25 cellular contexts compared by ENCODE assay signal in genomic region chr3:52112056-52112455, GRCh38. TPM values are rescaled to one million over a fixed set of nuclear protein-coding genes. Genes with fewer than 3 reads are reported as not detected.
DNase-seq lines count a peak whose midpoint lies in the region; ATAC-seq, FAIRE-seq and TF ChIP-seq lines count a peak whose summit lies in the region.
"Had no signal": no experiment of that assay in that cellular context is flagged by ENCODE, and none has a peak within 500 bp of the region (broad histone marks: within the 10 kb centered on the region; RNA-seq: fewer than 3 reads in every experiment).

No MANE protein-coding gene starts in this region.

- no peak for ATAC-seq in Right ventricle myocardium superior (ENCODE audit: poor library complexity)
- ATAC-seq in Right ventricle myocardium inferior: no peak
- ATAC-seq: GM23338, HCT116 had no signal

- H3K27ac ChIP-seq in kidney (ENCODE audit: low read depth in 2 of 2, low read length in 2 of 2): no peak overlapping the region
- H3K27ac ChIP-seq: 22Rv1, BLaER1 had no signal

- no peak for TF ChIP-seq CTCF in kidney (IDR thresholded peaks at IDR 0.05; ENCODE audit: borderline replicate concordance, extremely low read depth, insufficient read depth)
- no peak for TF ChIP-seq CTCF in endothelial cell (IDR thresholded peaks at IDR 0.05; ENCODE audit: unreplicated experiment)

- no peaks in the 10 kb centered on the region for H3K9me3 Mint-ChIP-seq in endothelial cell (ENCODE audit: unreplicated experiment)
- H3K9me3 Mint-ChIP-seq: CD14-positive monocyte; CD4-positive, alpha-beta T cell; CD8-positive, alpha-beta memory T cell; GM23338; H9 had no signal

- H3K36me3 ChIP-seq in kidney (ENCODE audit: control insufficient read depth in 1 of 2, insufficient read depth in 2 of 2, low read length in 2 of 2): no peaks in the 10 kb centered on the region

- no peak overlapping the region for H3K9ac ChIP-seq in kidney (ENCODE audit: low read length in 2 of 2)
- H3K9ac ChIP-seq: BLaER1 had no signal

- FAIRE-seq in kidney (lab: Jason Lieb, UNC): no peak
- FAIRE-seq in urothelium cell line (lab: Jason Lieb, UNC): peak; percentile 50
- FAIRE-seq: A204.1, D721Med, GM12891, GM18507 had no signal

- H3K4me3 ChIP-seq in kidney (ENCODE audit: low read length in 2 of 2): no peak overlapping the region
- H3K4me3 ChIP-seq: BLaER1, GM23338 had no signal

- no peaks in the 10 kb centered on the region for H3K27me3 Mint-ChIP-seq in endothelial cell (ENCODE audit: unreplicated experiment)
- H3K27me3 Mint-ChIP-seq: B cell; CD4-positive, alpha-beta T cell; CD8-positive, alpha-beta memory T cell had no signal

- intact Hi-C loops in Right ventricle myocardium superior (cut with DNase I): no loop called here
- intact Hi-C loops in Right ventricle myocardium inferior (cut with DNase I): no loop called here
- intact Hi-C loops in kidney (cut with DNase I): no loop called here
- intact Hi-C loops in posterior vena cava (cut with DNase I): loop anchor here in 1 of 2 donors (5.0 kb wide), 1 partner anchor 55 kb away; the partner anchor contains the start of gene DUSP7

- H3K4me1 Mint-ChIP-seq in endothelial cell (ENCODE audit: unreplicated experiment): peaks cover 13% of the 10 kb centered on the region
- H3K4me1 Mint-ChIP-seq: GM23338 had no signal

- peak; percentile 3 for DNase-seq in Right ventricle myocardium superior
- no peak for DNase-seq in Right ventricle myocardium inferior (ENCODE audit: missing footprints)
- peak; percentile 20 for DNase-seq in kidney
- DNase-seq in posterior vena cava (ENCODE audit: low spot score): peak; percentile 42
- DNase-seq in urothelium cell line (ENCODE audit: low spot score): no peak
- DNase-seq in endothelial cell (ENCODE audit: low spot score): no peak
- DNase-seq in iPS-NIHi7 (ENCODE audit: extremely low spot score): no peak
- DNase-seq in nucleus accumbens (lab: John Stamatoyannopoulos, UW): no peak
- DNase-seq: CD4-positive, alpha-beta T cell; CD8-positive, alpha-beta memory T cell; DMS 273 treated with DMSO at 0.1 percent for 48 hours; DMS79; EL; GDM1; H9 had no signal

- no peak overlapping the region for H3K27ac Mint-ChIP-seq in endothelial cell (ENCODE audit: unreplicated experiment)
- H3K27ac Mint-ChIP-seq: B cell; CD4-positive, alpha-beta T cell; GM23338; H9 had no signal

- H3K9me3 ChIP-seq in kidney (ENCODE audit: control insufficient read depth in 1 of 2, low read length in 2 of 2): no peaks in the 10 kb centered on the region
- H3K9me3 ChIP-seq: BLaER1 had no signal

- no peaks in the 10 kb centered on the region for H3K36me3 Mint-ChIP-seq in endothelial cell (ENCODE audit: low read depth, unreplicated experiment)
- H3K36me3 Mint-ChIP-seq: CD8-positive, alpha-beta memory T cell had no signal

- peaks cover 0 to 2% of the 10 kb centered on the region in 2 donors for H3K4me1 ChIP-seq in kidney (ENCODE audit: control insufficient read depth in 1 of 2, insufficient read depth in 1 of 2, low read depth in 1 of 2, low read length in 2 of 2)

- H3K4me3 Mint-ChIP-seq in endothelial cell (ENCODE audit: unreplicated experiment): no peak overlapping the region
- H3K4me3 Mint-ChIP-seq: B cell; CD14-positive monocyte; CD4-positive, alpha-beta T cell; CD8-positive, alpha-beta memory T cell; GM23338; H9 had no signal

RNA-seq across cellular contexts. Expression of gene POC1A, which starts 42.2 kb away (rescaled TPM):
- 1.5 TPM for total RNA-seq in Right ventricle myocardium superior
- 1.7 TPM for total RNA-seq in Right ventricle myocardium inferior
- 2.2 TPM for total RNA-seq in kidney
- polyA plus RNA-seq in kidney (ENCODE audit: insufficient read depth, low read depth, low replicate concordance): 2.5 TPM
- 1 to 10 TPM; 1.7 to 1.9 TPM for total RNA-seq in posterior vena cava
- total RNA-seq in endothelial cell (ENCODE audit: unreplicated experiment): 7.5 TPM

RNA-seq across cellular contexts. Expression of gene DUSP7, which starts 55.7 kb away (rescaled TPM):
- 23.2 TPM for total RNA-seq in Right ventricle myocardium superior
- 25.0 TPM for total RNA-seq in Right ventricle myocardium inferior
- total RNA-seq in kidney: 19.8 TPM
- polyA plus RNA-seq in kidney (ENCODE audit: insufficient read depth, low read depth, low replicate concordance): 10.1 TPM
- total RNA-seq in posterior vena cava: 10 to 100 TPM; 29.9 to 36.4 TPM
- 21.7 TPM for total RNA-seq in endothelial cell (ENCODE audit: unreplicated experiment)

Comparison
In these comparisons a context has a peak if more than half of its experiments do, and no peak if none do; other contexts are left out.
1. DNase-seq: peak in Right ventricle myocardium superior (single experiment), kidney (single experiment) and posterior vena cava (single experiment); none in Right ventricle myocardium inferior (single experiment), urothelium cell line (single experiment), endothelial cell (single experiment), iPS-NIHi7 (single experiment) and nucleus accumbens (0 of 56).